ENCODE assay signal across 9 cellular contexts in genomic region chr12:2998789-2999264, GRCh38. TPM values are rescaled to one million over a fixed set of nuclear protein-coding genes. Genes with fewer than 3 reads are reported as not detected.
DNase-seq lines count a peak whose midpoint lies in the region; ATAC-seq and TF ChIP-seq lines count a peak whose summit lies in the region.
"Had no signal": no experiment of that assay in that cellular context is flagged by ENCODE, and none has a peak within 500 bp of the region (broad histone marks: within the 10 kb centered on the region; RNA-seq: fewer than 3 reads in every experiment).

No MANE protein-coding gene starts in this region.

- DNase-seq in H7 (peak; percentile 88), amniotic stem cell (lab: John Stamatoyannopoulos, UW) (peak; percentile 12), left ventricle myocardium inferior (peak; percentile 68), T-helper 2 cell (no peak), SIG-M5 (lab: John Stamatoyannopoulos, UW) (no peak)
- DNase-seq: effector memory CD8-positive, alpha-beta T cell had no signal

- intact Hi-C loops in left ventricle myocardium inferior (cut with micrococcal nuclease): no loop called here

- H3K27me3 ChIP-seq in H7 (ENCODE audit: control insufficient read depth, insufficient read depth, low read length) (no peaks in the 10 kb centered on the region), left ventricle myocardium inferior (ENCODE audit: low read depth) (no peaks in the 10 kb centered on the region), skeletal muscle satellite cell (ENCODE audit: control insufficient read depth, insufficient read depth, low read length) (no peaks in the 10 kb centered on the region)

- H3K27ac ChIP-seq in left ventricle myocardium inferior (replicated peaks): peak overlapping the region; percentile 76

- TF ChIP-seq CTCF in left ventricle myocardium inferior (IDR thresholded peaks at IDR 0.05; ENCODE audit: borderline replicate concordance): no peak

- H3K36me3 ChIP-seq in H7 (replicated peaks; ENCODE audit: control insufficient read depth, insufficient read depth, low read length): peaks cover 21% of the 10 kb centered on the region
- peaks cover 5% of the 10 kb centered on the region for H3K36me3 ChIP-seq in left ventricle myocardium inferior
- H3K36me3 ChIP-seq in skeletal muscle satellite cell (ENCODE audit: insufficient read depth, low read length): peaks cover 22% of the 10 kb centered on the region

- peak overlapping the region; percentile 27 for H3K9ac ChIP-seq in skeletal muscle satellite cell (ENCODE audit: low read depth, low read length)

- no peaks in the 10 kb centered on the region for H3K9me3 ChIP-seq in left ventricle myocardium inferior (replicated peaks)
- no peaks in the 10 kb centered on the region for H3K9me3 ChIP-seq in skeletal muscle satellite cell (replicated peaks; ENCODE audit: low read length)

- no peak for ATAC-seq in GM19035 (IDR thresholded peaks at IDR 0.05; ENCODE audit: unreplicated experiment)
- no peak for ATAC-seq in GM18907 (IDR thresholded peaks at IDR 0.05; ENCODE audit: unreplicated experiment)
- ATAC-seq: effector memory CD8-positive, alpha-beta T cell had no signal

- H3K4me1 ChIP-seq in left ventricle myocardium inferior (peaks cover 19% of the 10 kb centered on the region), skeletal muscle satellite cell (ENCODE audit: control insufficient read depth, insufficient read depth, low read length) (peaks cover 32% of the 10 kb centered on the region)

- H3K4me2 ChIP-seq in skeletal muscle satellite cell (ENCODE audit: low read length): peak overlapping the region; percentile 47

- H3K4me3 ChIP-seq in H7 (ENCODE audit: insufficient read depth, low read depth, low read length) (no peak overlapping the region), left ventricle myocardium inferior (peak overlapping the region; percentile 27), skeletal muscle satellite cell (ENCODE audit: low read length) (peak overlapping the region; percentile 23)

RNA-seq across cellular contexts. Expression of gene TEAD4, which starts 39.6 kb away (rescaled TPM):
- total RNA-seq in H7 (2014; rRNA removed; shearing (Covaris generic)): 67.7 and 70.9 TPM in 2 replicates
- total RNA-seq in left ventricle myocardium inferior: 6.7 TPM
- total RNA-seq in skeletal muscle satellite cell (2012; rRNA removed): 13.7 and 18.6 TPM in 2 replicates

Comparison
In these comparisons a context has a peak if more than half of its experiments do, and no peak if none do; other contexts are left out.
1. DNase-seq: peak in H7 (single experiment), amniotic stem cell (single experiment) and left ventricle myocardium inferior (single experiment); none in T-helper 2 cell (0 of 5) and SIG-M5 (single experiment).